Comparison of ENCODE assay signal across 8 cellular contexts in genomic region chr17:21457051-21458026, GRCh38.
DNase-seq lines count a peak whose midpoint lies in the region; ATAC-seq and TF ChIP-seq lines count a peak whose summit lies in the region.

No MANE protein-coding gene starts in this region.

- no peak overlapping the region for H3K56ac ChIP-seq in IMR-90 (ENCODE audit: extremely low read depth, insufficient read depth, low read length)

- H4K20me1 ChIP-seq in IMR-90 (ENCODE audit: insufficient read depth, low read length) = 0 out of 2 replicates have a peak, but pooled peaks cover 5% of the 10 kb centered on the region

- H2BK15ac ChIP-seq in IMR-90 (ENCODE audit: low read depth, low read length) = no peak overlapping the region

- H2AFZ ChIP-seq in IMR-90 (replicated peaks; ENCODE audit: low read length, poor library complexity) = no peak overlapping the region

- peaks cover 19% of the 10 kb centered on the region for H3K4me1 Mint-ChIP-seq in activated T-cell treated with anti-CD3 and anti-CD28 coated beads, Interleukin-2, amount 50 U/mL, for 72 hours (ENCODE audit: low read depth)
- H3K4me1 Mint-ChIP-seq in neural crest cell = peaks cover 11% of the 10 kb centered on the region
- peaks cover 53% of the 10 kb centered on the region for H3K4me1 Mint-ChIP-seq in stimulated activated naive CD8-positive, alpha-beta T cell treated with anti-CD3 and anti-CD28 coated beads, Interleukin-15, amount 100 ng/mL, for 72 hours

- no peak overlapping the region for H4K5ac ChIP-seq in IMR-90 (ENCODE audit: low read depth, low read length)

- no peak overlapping the region for H3K4me3 ChIP-seq in IMR-90 (ENCODE audit: insufficient read depth, low read depth, low read length)
- no peak overlapping the region for H3K4me3 ChIP-seq in Panc1 (ENCODE audit: low read depth in 2 of 2, low read length in 2 of 2)

- H3K9me1 ChIP-seq in IMR-90 (ENCODE audit: insufficient read depth, low read length) = 0 out of 2 replicates have a peak, but pooled peaks cover 3% of the 10 kb centered on the region

- no peak overlapping the region for H3K9ac ChIP-seq in IMR-90 (ENCODE audit: low read depth, low read length)

- H3K36me3 ChIP-seq in IMR-90 (ENCODE audit: control insufficient read depth, insufficient read depth, low read length) (no peaks in the 10 kb centered on the region), Panc1 (ENCODE audit: control insufficient read depth, insufficient read depth, low read length) (no peaks in the 10 kb centered on the region)

- H3K9me3 ChIP-seq in IMR-90 (ENCODE audit: control insufficient read depth, insufficient read depth, low read length) (no peaks in the 10 kb centered on the region), Panc1 (ENCODE audit: control insufficient read depth, insufficient read depth, low read depth, low read length) (no peaks in the 10 kb centered on the region)

- TF ChIP-seq RAD21 in IMR-90 (IDR thresholded peaks at IDR 0.05; ENCODE audit: low read length) = peak; percentile 74

- H3K4ac ChIP-seq in IMR-90 (ENCODE audit: low read depth, low read length) = no peak overlapping the region

- H2BK5ac ChIP-seq in IMR-90 (ENCODE audit: low read depth, low read length, poor library complexity, severe bottlenecking) = peak overlapping the region; percentile 7

- dilution Hi-C loops in IMR-90 (cut with HindIII; ENCODE audit: low sequenced_read_pairs, unreplicated experiment) = no loop called here

- H4K8ac ChIP-seq in IMR-90 (ENCODE audit: low read depth in 2 of 2, low read length in 2 of 2) = no peak overlapping the region

- H3K27ac Mint-ChIP-seq in activated T-cell treated with anti-CD3 and anti-CD28 coated beads, Interleukin-2, amount 50 U/mL, for 72 hours = no peak overlapping the region
- no peak overlapping the region for H3K27ac Mint-ChIP-seq in neural crest cell (ENCODE audit: unreplicated experiment)
- peak overlapping the region in 1 of 2 donors; percentile 74 for H3K27ac Mint-ChIP-seq in stimulated activated naive CD8-positive, alpha-beta T cell treated with anti-CD3 and anti-CD28 coated beads, Interleukin-15, amount 100 ng/mL, for 72 hours

- H3K14ac ChIP-seq in IMR-90 (replicated peaks; ENCODE audit: low read depth, low read length) = no peak overlapping the region

- no peak overlapping the region for H2BK20ac ChIP-seq in IMR-90 (ENCODE audit: low read depth, low read length)

- peak overlapping the region; percentile 23; the same call in 1 of the 2 replicates for H2AK5ac ChIP-seq in IMR-90 (ENCODE audit: low read depth, low read length)

- intact Hi-C loops in IMR-90 (cut with micrococcal nuclease) (loop anchor here (1.0 kb wide), 1 partner anchor 54 kb away; no protein-coding TSS in a partner anchor), Panc1 (cut with micrococcal nuclease; ENCODE audit: unreplicated experiment) (loop anchor here (1.0 kb wide), 1 partner anchor 54 kb away; no protein-coding TSS in a partner anchor)

- in situ Hi-C loops in IMR-90 (cut with MboI; ENCODE audit: low sequenced_read_pairs) = no loop called here
- in situ Hi-C loops in Panc1 (cut with HindIII; ENCODE audit: low pct_unique_long_range_greater_than_20kb, low sequenced_read_pairs) = no loop called here

- TF ChIP-seq POLR2A in IMR-90 (IDR thresholded peaks at IDR 0.05; ENCODE audit: low read depth, low read length) = no peak

- peaks cover 4% of the 10 kb centered on the region; the same call in 1 of the 2 replicates for H3K4me1 ChIP-seq in IMR-90 (ENCODE audit: control insufficient read depth, insufficient read depth, low read length)
- peaks cover 5% of the 10 kb centered on the region for H3K4me1 ChIP-seq in Panc1 (ENCODE audit: control insufficient read depth, insufficient read depth, low read length)

- 2% methylated on average over 11 of the region's 36 CpGs; no CpG with 5 or more reads in 1 of the 2 experiments for WGBS in IMR-90 (ENCODE audit: extremely low coverage in 2 of 2, insufficient read length in 1 of 2), 2 experiments

- H3K27ac ChIP-seq in IMR-90 (ENCODE audit: insufficient read depth, low read length) = no peak overlapping the region
- H3K27ac ChIP-seq in Panc1 (ENCODE audit: low read length) = no peak overlapping the region

- POLR2A ChIA-PET in IMR-90 (lab: Charles Lee; ENCODE audit: unreplicated experiment) = no interaction called here
- POLR2A ChIA-PET in Panc1 (lab: Charles Lee) = interaction anchor here (0.6 to 0.7 kb wide), 2 partner anchors 25 to 184 kb away, joined by 4 to 6 read pairs; no protein-coding TSS in a partner anchor

- TF ChIP-seq CTCF in IMR-90 (conservative IDR thresholded peaks at IDR 0.05; ENCODE audit: low read depth, low read length) (peak; percentile 89), Panc1 (IDR thresholded peaks at IDR 0.05) (peak; percentile 94), neural crest cell (conservative IDR thresholded peaks at IDR 0.05) (peak; percentile 97)

- peaks cover 5% of the 10 kb centered on the region for H3K27me3 Mint-ChIP-seq in activated T-cell treated with anti-CD3 and anti-CD28 coated beads, Interleukin-2, amount 50 U/mL, for 72 hours (ENCODE audit: low read depth)
- H3K27me3 Mint-ChIP-seq in neural crest cell (ENCODE audit: low read depth) = peaks cover 48% of the 10 kb centered on the region
- H3K27me3 Mint-ChIP-seq in stimulated activated naive CD8-positive, alpha-beta T cell treated with anti-CD3 and anti-CD28 coated beads, Interleukin-15, amount 100 ng/mL, for 72 hours = peaks cover 34% of the 10 kb centered on the region

- H3K4me3 Mint-ChIP-seq in activated T-cell treated with anti-CD3 and anti-CD28 coated beads, Interleukin-2, amount 50 U/mL, for 72 hours = peak overlapping the region in 1 of 2 donors; percentile 40
- H3K4me3 Mint-ChIP-seq in neural crest cell = no peak overlapping the region
- H3K4me3 Mint-ChIP-seq in stimulated activated naive CD8-positive, alpha-beta T cell treated with anti-CD3 and anti-CD28 coated beads, Interleukin-15, amount 100 ng/mL, for 72 hours = peak overlapping the region in 1 of 2 donors; percentile 22

- DNase-seq in DMS 273 (lab: John Stamatoyannopoulos, UW; ENCODE audit: unreplicated experiment) (peak; percentile 88), IMR-90 (peak; percentile 89), Panc1 (ENCODE audit: low read depth, low spot score) (peak; percentile 71), fibroblast of peridontal ligament (ENCODE audit: extremely low read depth) (peak; percentile 80), neural crest cell (ENCODE audit: low read depth, low spot score) (peak; percentile 98)
- peak; percentile 93 to 98 for DNase-seq in activated T-cell treated with anti-CD3 and anti-CD28 coated beads, Interleukin-2, amount 50 U/mL, for 72 hours
- peak; percentile 94 to 96 for DNase-seq in stimulated activated naive CD8-positive, alpha-beta T cell treated with anti-CD3 and anti-CD28 coated beads, Interleukin-15, amount 100 ng/mL, for 72 hours

- H3K36me3 Mint-ChIP-seq in activated T-cell treated with anti-CD3 and anti-CD28 coated beads, Interleukin-2, amount 50 U/mL, for 72 hours (ENCODE audit: insufficient read depth in 2 of 2) = no peaks in the 10 kb centered on the region
- H3K36me3 Mint-ChIP-seq in neural crest cell (ENCODE audit: low read depth) = no peaks in the 10 kb centered on the region

- H3K18ac ChIP-seq in IMR-90 (ENCODE audit: low read depth, low read length) = no peak overlapping the region

- no peak overlapping the region for H3K4me2 ChIP-seq in IMR-90 (ENCODE audit: low read depth, low read length)

- CTCF ChIA-PET in IMR-90 (lab: Yijun Ruan, JAX) (interaction anchor here (0.7 to 1.6 kb wide), 6 partner anchors 9 to 59 kb away, joined by 3 to 27 read pairs (median 4); no protein-coding TSS in a partner anchor), Panc1 (lab: Charles Lee) (interaction anchor here (0.5 to 2.6 kb wide), 8 partner anchors 53 to 428 kb away, joined by 3 to 41 read pairs (median 7); no protein-coding TSS in a partner anchor)

- H3K9me3 Mint-ChIP-seq in activated T-cell treated with anti-CD3 and anti-CD28 coated beads, Interleukin-2, amount 50 U/mL, for 72 hours = no peaks in the 10 kb centered on the region
- H3K9me3 Mint-ChIP-seq in neural crest cell = no peaks in the 10 kb centered on the region
- no peaks in the 10 kb centered on the region for H3K9me3 Mint-ChIP-seq in stimulated activated naive CD8-positive, alpha-beta T cell treated with anti-CD3 and anti-CD28 coated beads, Interleukin-15, amount 100 ng/mL, for 72 hours

- H3K79me1 ChIP-seq in IMR-90 (ENCODE audit: low read depth in 1 of 2, low read length in 2 of 2) = no peaks in the 10 kb centered on the region

- H3K27me3 ChIP-seq in IMR-90 (ENCODE audit: control insufficient read depth, insufficient read depth, low read length) (peaks cover 42% of the 10 kb centered on the region), Panc1 (ENCODE audit: control insufficient read depth, insufficient read depth, low read length) (no peaks in the 10 kb centered on the region; the same call in 1 of the 2 replicates)

- H4K91ac ChIP-seq in IMR-90 (ENCODE audit: insufficient read depth, low read depth, low read length) = no peak overlapping the region

- H2BK120ac ChIP-seq in IMR-90 (ENCODE audit: low read depth, low read length) = no peak overlapping the region

- H2AK9ac ChIP-seq in IMR-90 (replicated peaks; ENCODE audit: low read depth, low read length, poor library complexity) = no peak overlapping the region

- ATAC-seq in GM21515 (IDR thresholded peaks at IDR 0.05; ENCODE audit: unreplicated experiment) = peak; percentile 83
- peak; percentile 97 for ATAC-seq in IMR-90 (ENCODE audit: low read depth)
- peak; percentile 89 for ATAC-seq in Panc1
- peak; percentile 95 to 97 for ATAC-seq in activated T-cell treated with anti-CD3 and anti-CD28 coated beads, Interleukin-2, amount 50 U/mL, for 72 hours (replicated peaks in 1 of 2)
- ATAC-seq in stimulated activated naive CD8-positive, alpha-beta T cell treated with anti-CD3 and anti-CD28 coated beads, Interleukin-15, amount 100 ng/mL, for 72 hours = peak; percentile 91

- H3K23ac ChIP-seq in IMR-90 (ENCODE audit: low read depth, low read length) = no peak overlapping the region

- BruUV-seq in IMR-90 (replicated peaks; lab: Mats Ljungman, UMichigan) (no TSS peak), Panc1 (replicated peaks; lab: Mats Ljungman, UMichigan) (no TSS peak)

TF ChIP-seq in IMR-90, 13 proteins besides CTCF, POLR2A, EP300 and RAD21 (continues in another document):
- peak; percentile 80; the same call in 1 of the 2 replicates for TF ChIP-seq MAZ (IDR thresholded peaks at IDR 0.05; ENCODE audit: borderline replicate concordance, low read depth, low read length)
- TF ChIP-seq BHLHE40 (IDR thresholded peaks at IDR 0.05; ENCODE audit: low read depth, low read length) = peak; percentile 72
- TF ChIP-seq USF2 (IDR thresholded peaks at IDR 0.05; ENCODE audit: low read depth, low read length) = no peak
- peak; percentile 87 for TF ChIP-seq SMC3 (IDR thresholded peaks at IDR 0.05; ENCODE audit: low read depth, low read length)
- TF ChIP-seq RCOR1 (IDR thresholded peaks at IDR 0.05; ENCODE audit: insufficient replicate concordance, low read length) = no peak
